8 cellular contexts compared by ENCODE assay signal in genomic region chr2:69893684-69894481, GRCh38. TPM values are rescaled to one million over a fixed set of nuclear protein-coding genes. Genes with fewer than 3 reads are reported as not detected.
DNase-seq lines count a peak whose midpoint lies in the region; ATAC-seq and TF ChIP-seq lines count a peak whose summit lies in the region.

SNRNP27 (plus strand) TSS chr2:69893956; CDS start chr2:69893985, 29 bp downstream.

- ATAC-seq in HG02852 (IDR thresholded peaks at IDR 0.05; ENCODE audit: unreplicated experiment) (peak; percentile 82), GM18520 (IDR thresholded peaks at IDR 0.05; ENCODE audit: unreplicated experiment) (no peak)

- POLR2A ChIA-PET in GM10248 (lab: Yijun Ruan, JAX): no interaction called here

- peak; percentile 41 for TF ChIP-seq POLR2A in breast epithelium (IDR thresholded peaks at IDR 0.05)

- peak within 1 kb of the TSS; percentile 80 to 90 for H3K27ac ChIP-seq in breast epithelium

- CTCF ChIA-PET in GM10248 (lab: Yijun Ruan, JAX): interaction anchor here (0.9 to 4.2 kb wide), 5 partner anchors 8 to 222 kb away, joined by 3 to 15 read pairs (median 7); partner anchors contain the start of gene MXD1

- H3K27me3 ChIP-seq in breast epithelium (no peaks in the 10 kb centered on the region), skeletal muscle satellite cell (ENCODE audit: control insufficient read depth, insufficient read depth, low read length) (no peaks in the 10 kb centered on the region)

- intact Hi-C loops in breast epithelium (cut with DNase I; ENCODE audit: low total_unique reads): no loop called here

- DNase-seq in GM10248 (ENCODE audit: extremely low spot score) (peak; percentile 84), NCI-H2227 treated with DMSO at 0.1 percent for 48 hours (lab: John Stamatoyannopoulos, UW) (peak; percentile 90), breast epithelium (ENCODE audit: low spot score in 2 of 2) (peak; percentile 63 to 83)

- no peaks in the 10 kb centered on the region for H3K9me3 ChIP-seq in breast epithelium
- H3K9me3 ChIP-seq in iPS-18c (ENCODE audit: control insufficient read depth, insufficient read depth, low read length): no peaks in the 10 kb centered on the region
- no peaks in the 10 kb centered on the region for H3K9me3 ChIP-seq in skeletal muscle satellite cell (replicated peaks; ENCODE audit: low read length)

- H3K36me3 ChIP-seq in breast epithelium (no peaks in the 10 kb centered on the region), skeletal muscle satellite cell (ENCODE audit: insufficient read depth, low read length) (peaks cover 31% of the 10 kb centered on the region)

- peak within 1 kb of the TSS; percentile 89 for H3K4me2 ChIP-seq in skeletal muscle satellite cell (ENCODE audit: low read length)

- H3K4me3 ChIP-seq in WI38 (ENCODE audit: low read depth, low read length) (peak within 1 kb of the TSS; percentile 68), breast epithelium (peak within 1 kb of the TSS; percentile 65 to 71 (median 71)), iPS-18c (ENCODE audit: insufficient read depth, low read depth, low read length) (peak within 1 kb of the TSS; percentile 82), skeletal muscle satellite cell (ENCODE audit: low read length) (peak within 1 kb of the TSS; percentile 88)

- TF ChIP-seq CTCF in GM10248 (IDR thresholded peaks at IDR 0.05; ENCODE audit: control extremely low read depth, extremely low read depth, low read depth, missing control alignments): no peak
- no peak for TF ChIP-seq CTCF in WI38 (IDR thresholded peaks at IDR 0.05; ENCODE audit: low read depth, low read length)
- TF ChIP-seq CTCF in breast epithelium (IDR thresholded peaks at IDR 0.05): no peak

- peak within 1 kb of the TSS; percentile 92 for H3K9ac ChIP-seq in skeletal muscle satellite cell (ENCODE audit: low read depth, low read length)

- H3K4me1 ChIP-seq in breast epithelium (peaks cover 0 to 6% of the 10 kb centered on the region in 2 donors), skeletal muscle satellite cell (ENCODE audit: control insufficient read depth, insufficient read depth, low read length) (peaks cover 10% of the 10 kb centered on the region)

RNA-seq across cellular contexts. Expression of gene SNRNP27, which starts in this region (rescaled TPM):
- total RNA-seq in breast epithelium: 10 to 100 TPM; 79.2 to 82.9 (median 80.0) TPM
- total RNA-seq in skeletal muscle satellite cell (2012; rRNA removed): 42.8 and 49.6 TPM in 2 replicates
